ENCODE assay signal across 11 cellular contexts in genomic region chr2:68643874-68644485, GRCh38. TPM values are rescaled to one million over a fixed set of nuclear protein-coding genes. Genes with fewer than 3 reads are reported as not detected.
DNase-seq lines count a peak whose midpoint lies in the region; ATAC-seq lines count a peak whose summit lies in the region.
"Had no signal": no experiment of that assay in that cellular context is flagged by ENCODE, and none has a peak within 500 bp of the region (broad histone marks: within the 10 kb centered on the region; RNA-seq: fewer than 3 reads in every experiment).

No MANE protein-coding gene starts in this region.

- H3K4me3 Mint-ChIP-seq in activated naive CD8-positive, alpha-beta T cell = peak overlapping the region; percentile 65

- H3K36me3 Mint-ChIP-seq in activated naive CD8-positive, alpha-beta T cell = peaks cover 2% of the 10 kb centered on the region

- intact Hi-C loops in left colon (cut with DNase I, micrococcal nuclease) = no loop called here

- no peaks in the 10 kb centered on the region for H3K36me3 ChIP-seq in iPS-18a (ENCODE audit: control insufficient read depth, low read depth, low read length)

- H3K27ac ChIP-seq in iPS-18a (ENCODE audit: low read length) = no peak overlapping the region
- no peak overlapping the region for H3K27ac ChIP-seq in skin epidermis
- H3K27ac ChIP-seq: 22Rv1 had no signal

- H3K9me3 ChIP-seq in iPS-18a (ENCODE audit: control insufficient read depth, low read depth, low read length) = no peaks in the 10 kb centered on the region

- peak overlapping the region; percentile 40 for H3K9ac ChIP-seq in iPS-18a (ENCODE audit: low read length)

- peak; percentile 42 for DNase-seq in NCI-H146 (lab: John Stamatoyannopoulos, UW)
- DNase-seq in NCI-H146 treated with DMSO at 0.1 percent for 48 hours (lab: John Stamatoyannopoulos, UW; ENCODE audit: unreplicated experiment) = no peak
- no peak for DNase-seq in stimulated activated CD4-positive, alpha-beta T cell treated with anti-CD3 and anti-CD28 coated beads, Interleukin-12 subunit alpha, Interleukin-12 subunit beta, amount 100 ng/mL, for 4 hours
- DNase-seq in left lobe of liver (ENCODE audit: low spot score) = no peak
- no peak for DNase-seq in left colon
- DNase-seq: activated CD8-positive, alpha-beta memory T cell treated with anti-CD3 and anti-CD28 coated beads, Interleukin-2, amount 10 ng/mL, durations not matched to agents 7 days and 5 days; NCI-H226 had no signal

- peaks cover 33% of the 10 kb centered on the region for H3K27me3 ChIP-seq in iPS-18a (ENCODE audit: control insufficient read depth, insufficient read depth, low read length)

- peaks cover 3% of the 10 kb centered on the region for H3K4me1 ChIP-seq in iPS-18a (ENCODE audit: control insufficient read depth, low read depth, low read length)

- H3K27me3 Mint-ChIP-seq in activated naive CD8-positive, alpha-beta T cell = peaks cover 41% of the 10 kb centered on the region

- peaks cover 4% of the 10 kb centered on the region for H3K4me1 Mint-ChIP-seq in activated naive CD8-positive, alpha-beta T cell (ENCODE audit: low read depth)

- H3K27ac Mint-ChIP-seq in activated naive CD8-positive, alpha-beta T cell = no peak overlapping the region
- H3K27ac Mint-ChIP-seq: activated CD8-positive, alpha-beta memory T cell treated with anti-CD3 and anti-CD28 coated beads, Interleukin-2, amount 10 ng/mL, durations not matched to agents 7 days and 5 days had no signal

- H3K4me3 ChIP-seq in iPS-18a (ENCODE audit: low read length) (peak overlapping the region; percentile 68), skin epidermis (peak overlapping the region; percentile 26 to 43 (median 37))

- ATAC-seq in left lobe of liver (no peak), left colon (no peak)

- H3K9me3 Mint-ChIP-seq in activated naive CD8-positive, alpha-beta T cell (ENCODE audit: low read depth) = no peaks in the 10 kb centered on the region

RNA-seq across cellular contexts. Expression of gene PROKR1, which starts 0.6 kb away (rescaled TPM):
- total RNA-seq in left lobe of liver (0.05 TPM), left colon (under 1 TPM in 1 of 2 donors, not detected in 1; 0.09 TPM)
- total RNA-seq: activated CD8-positive, alpha-beta memory T cell treated with anti-CD3 and anti-CD28 coated beads, Interleukin-2, amount 10 ng/mL, durations not matched to agents 7 days and 5 days had no signal
